In genomic region chr9:82170079-82170662, GRCh38 we compare ENCODE assay signal across 23 cellular contexts.
A peak's percentile ranks its signal among the peaks of the same experiment; 100 is the strongest.
DNase-seq lines count a peak whose midpoint lies in the region; ATAC-seq and TF ChIP-seq lines count a peak whose summit lies in the region.
"Had no signal": no experiment of that assay in that cellular context is flagged by ENCODE, and none has a peak within 500 bp of the region (broad histone marks: within the 10 kb centered on the region; RNA-seq: fewer than 3 reads in every experiment).

No MANE protein-coding gene starts in this region.

- no peaks in the 10 kb centered on the region for H3K27me3 ChIP-seq in SK-N-SH (ENCODE audit: insufficient read depth)
- no peaks in the 10 kb centered on the region for H3K27me3 ChIP-seq in hepatocyte
- no peaks in the 10 kb centered on the region for H3K27me3 ChIP-seq in smooth muscle cell (ENCODE audit: low read depth)
- H3K27me3 ChIP-seq in foreskin keratinocyte, result no peaks in the 10 kb centered on the region
- H3K27me3 ChIP-seq: sigmoid colon, SJSA1 had no signal

- CTCF ChIA-PET in SK-N-SH (lab: Yijun Ruan, JAX), result interaction anchor here (1.3 kb wide), 1 partner anchor 15 kb away, joined by 4 read pairs; no protein-coding TSS in a partner anchor

- H3K9me3 ChIP-seq in SK-N-SH, result no peaks in the 10 kb centered on the region
- H3K9me3 ChIP-seq in hepatocyte (ENCODE audit: low read depth), result no peaks in the 10 kb centered on the region
- H3K9me3 ChIP-seq in smooth muscle cell (replicated peaks; ENCODE audit: low read depth), result no peaks in the 10 kb centered on the region
- H3K9me3 ChIP-seq: sigmoid colon, SJSA1 had no signal

- POLR2A ChIA-PET in SK-N-SH (lab: Yijun Ruan, JAX), result no interaction called here

- no peak for TF ChIP-seq EP300 in SK-N-SH (IDR thresholded peaks at IDR 0.05; ENCODE audit: borderline replicate concordance in 1 of 2, low read depth in 1 of 2, low read length in 1 of 2)

- no peak overlapping the region for H2AFZ ChIP-seq in SK-N-SH (ENCODE audit: low read depth)
- H2AFZ ChIP-seq in hepatocyte, result no peak overlapping the region
- no peak overlapping the region for H2AFZ ChIP-seq in smooth muscle cell (ENCODE audit: low read depth)

- H4K20me1 ChIP-seq in SK-N-SH (ENCODE audit: insufficient read depth) (no peaks in the 10 kb centered on the region), hepatocyte (ENCODE audit: insufficient read depth, poor library complexity, severe bottlenecking) (no peaks in the 10 kb centered on the region), smooth muscle cell (ENCODE audit: low read depth) (no peaks in the 10 kb centered on the region)

- H3K4me1 ChIP-seq in SK-N-SH (ENCODE audit: control insufficient read depth in 1 of 2, insufficient read depth in 2 of 2, low read depth in 1 of 2, low read length in 1 of 2), result peaks cover 0 to 2% of the 10 kb centered on the region in 2 experiments; a peak in 2 of 4 replicates
- no peaks in the 10 kb centered on the region for H3K4me1 ChIP-seq in hepatocyte (ENCODE audit: insufficient read depth)
- peaks cover 14% of the 10 kb centered on the region for H3K4me1 ChIP-seq in smooth muscle cell (ENCODE audit: low read depth)
- peaks cover 7% of the 10 kb centered on the region for H3K4me1 ChIP-seq in foreskin keratinocyte
- H3K4me1 ChIP-seq: sigmoid colon had no signal

- H3K79me2 ChIP-seq in SK-N-SH (ENCODE audit: insufficient read depth), result no peaks in the 10 kb centered on the region
- H3K79me2 ChIP-seq in hepatocyte, result no peaks in the 10 kb centered on the region
- no peaks in the 10 kb centered on the region for H3K79me2 ChIP-seq in smooth muscle cell (ENCODE audit: low read depth)

- TF ChIP-seq CTCF in SK-N-SH (IDR thresholded peaks at IDR 0.05) (no peak), hepatocyte (IDR thresholded peaks at IDR 0.05; ENCODE audit: poor library complexity) (no peak), smooth muscle cell (IDR thresholded peaks at IDR 0.05; ENCODE audit: borderline replicate concordance, insufficient read depth, poor library complexity, severe bottlenecking) (no peak), foreskin keratinocyte (conservative IDR thresholded peaks at IDR 0.05) (no peak)

- H3K9me2 ChIP-seq in SK-N-SH (no peaks in the 10 kb centered on the region), hepatocyte (replicated peaks; ENCODE audit: insufficient read depth) (no peaks in the 10 kb centered on the region)

- ATAC-seq in SK-N-SH treated with all-trans-retinoic acid at 6 μM for 48 hours (peak; percentile 80), HG03521 (IDR thresholded peaks at IDR 0.05; ENCODE audit: unreplicated experiment) (no peak), foreskin keratinocyte (no peak)
- ATAC-seq: activated T-helper 17 cell treated with anti-CD3 and anti-CD28 coated beads, Interleukin-2, amount 50 U/mL, for 72 hours; naive thymus-derived CD4-positive, alpha-beta T cell had no signal

- no peak overlapping the region for H3K4me3 ChIP-seq in SK-N-SH (ENCODE audit: low read depth in 2 of 2, low read length in 1 of 2)
- no peak overlapping the region for H3K4me3 ChIP-seq in hepatocyte
- H3K4me3 ChIP-seq in smooth muscle cell, result no peak overlapping the region
- H3K4me3 ChIP-seq: sigmoid colon, SJSA1 had no signal

- H3F3A ChIP-seq in SK-N-SH (replicated peaks; ENCODE audit: insufficient read depth) (no peaks in the 10 kb centered on the region), smooth muscle cell (ENCODE audit: low read depth) (no peaks in the 10 kb centered on the region)

- no peak for DNase-seq in SK-N-SH
- peak; percentile 27 for DNase-seq in SK-MEL-5 (ENCODE audit: low read depth, low spot score)
- no peak for DNase-seq in hepatocyte (ENCODE audit: low spot score)
- DNase-seq in smooth muscle cell (lab: John Stamatoyannopoulos, UW; ENCODE audit: unreplicated experiment), result no peak
- DNase-seq in EL, result no peak
- no peak for DNase-seq in foreskin keratinocyte
- DNase-seq: activated CD4-positive, alpha-beta T cell treated with anti-CD3 and anti-CD28 coated beads, Interleukin-2, amount 50 U/mL, for 1 hour; activated naive CD8-positive, alpha-beta T cell treated with anti-CD3 and anti-CD28 coated beads for 36 hours; effector memory CD4-positive, alpha-beta T cell; GF-D8; HFFc6; naive thymus-derived CD4-positive, alpha-beta T cell; NCI-H1048; NCI-H187; NCI-H2227 treated with DMSO at 0.1 percent for 48 hours; posterior cingulate gyrus; sigmoid colon; substantia nigra; WERI-Rb-1 had no signal

- in situ Hi-C loops in SK-MEL-5 (cut with HindIII; ENCODE audit: low pct_unique_long_range_greater_than_20kb, low sequenced_read_pairs), result no loop called here

- H3K27ac ChIP-seq in SK-N-SH (ENCODE audit: low read depth in 2 of 2, low read length in 1 of 2) (peak overlapping the region in 1 of 2 experiments; percentile 44; a peak in 1 of 4 replicates), hepatocyte (peak overlapping the region; percentile 32), smooth muscle cell (ENCODE audit: low read depth) (no peak overlapping the region), foreskin keratinocyte (no peak overlapping the region)
- H3K27ac ChIP-seq: sigmoid colon, SJSA1, WERI-Rb-1 had no signal

- H3K9ac ChIP-seq in SK-N-SH (no peak overlapping the region), smooth muscle cell (ENCODE audit: low read depth) (no peak overlapping the region)

- no peak for TF ChIP-seq RAD21 in SK-N-SH (IDR thresholded peaks at IDR 0.05; ENCODE audit: low read length)

- H3K36me3 ChIP-seq in SK-N-SH (replicated peaks in 1 of 2; ENCODE audit: control insufficient read depth in 1 of 2, insufficient read depth in 2 of 2, low read length in 1 of 2), result no peaks in the 10 kb centered on the region
- H3K36me3 ChIP-seq in hepatocyte (replicated peaks; ENCODE audit: insufficient read depth, low read depth), result no peaks in the 10 kb centered on the region
- no peaks in the 10 kb centered on the region for H3K36me3 ChIP-seq in smooth muscle cell (ENCODE audit: low read depth)
- H3K36me3 ChIP-seq: sigmoid colon, SJSA1, WERI-Rb-1 had no signal

- H3K4me2 ChIP-seq in SK-N-SH, result no peak overlapping the region
- H3K4me2 ChIP-seq in hepatocyte, result peak overlapping the region; percentile 8
- peak overlapping the region; percentile 28 for H3K4me2 ChIP-seq in smooth muscle cell

TF ChIP-seq in SK-N-SH treated with all-trans-retinoic acid at 6 μM for 48 hours, 23 proteins besides CTCF, POLR2A, EP300 and RAD21 (continues in another document):
- TF ChIP-seq TOX (CRISPR knock-in tag; IDR thresholded peaks at IDR 0.05; ENCODE audit: borderline replicate concordance), result no peak
- TF ChIP-seq ZC3H10 (CRISPR knock-in tag; IDR thresholded peaks at IDR 0.05), result no peak
- no peak for TF ChIP-seq ZFP3 (CRISPR knock-in tag; IDR thresholded peaks at IDR 0.05)
- TF ChIP-seq TSHZ2 (CRISPR knock-in tag; IDR thresholded peaks at IDR 0.05), result no peak
- peak; percentile 51; the same call in 1 of the 2 replicates for TF ChIP-seq ZFP30 (CRISPR knock-in tag; IDR thresholded peaks at IDR 0.05)
- TF ChIP-seq ISL1 (CRISPR knock-in tag; IDR thresholded peaks at IDR 0.05), result peak; percentile 69

TF ChIP-seq in SK-N-SH, 30 proteins besides CTCF, POLR2A, EP300 and RAD21:
- TF ChIP-seq RCOR1 (IDR thresholded peaks at IDR 0.05; ENCODE audit: low read length), result no peak
- TF ChIP-seq FOXJ3 (CRISPR knock-in tag; IDR thresholded peaks at IDR 0.05), result no peak
- TF ChIP-seq MEF2A (IDR thresholded peaks at IDR 0.05; ENCODE audit: borderline replicate concordance, low read depth), result no peak
- TF ChIP-seq MAX (IDR thresholded peaks at IDR 0.05; ENCODE audit: low read depth), result no peak
- no peak for TF ChIP-seq CHD2 (IDR thresholded peaks at IDR 0.05; ENCODE audit: low read length, partially characterized antibody)
